In genomic region chr2:162009543-162009942, GRCh38 we compare ENCODE assay signal across 13 cellular contexts.
DNase-seq lines count a peak whose midpoint lies in the region; ATAC-seq and TF ChIP-seq lines count a peak whose summit lies in the region.
"Had no signal": no experiment of that assay in that cellular context is flagged by ENCODE, and none has a peak within 500 bp of the region (broad histone marks: within the 10 kb centered on the region; RNA-seq: fewer than 3 reads in every experiment).

No MANE protein-coding gene starts in this region.

- H3K27ac ChIP-seq in CD4-positive, alpha-beta memory T cell (ENCODE audit: low read depth, low read length), result no peak overlapping the region
- H3K27ac ChIP-seq in endodermal cell (ENCODE audit: low read depth, low read length), result no peak overlapping the region
- no peak overlapping the region for H3K27ac ChIP-seq in PC-3 (ENCODE audit: low read length)
- no peak overlapping the region for H3K27ac ChIP-seq in spleen
- H3K27ac ChIP-seq: A549 had no signal

- no peaks in the 10 kb centered on the region for H3K9me2 ChIP-seq in PC-3 (replicated peaks; ENCODE audit: low read length)

- no peaks in the 10 kb centered on the region for H3K9me3 Mint-ChIP-seq in CD4-positive, alpha-beta memory T cell
- H3K9me3 Mint-ChIP-seq in T-cell (no peaks in the 10 kb centered on the region), endodermal cell (no peaks in the 10 kb centered on the region)
- H3K9me3 Mint-ChIP-seq: CD14-positive monocyte, HFFc6 had no signal

- no peaks in the 10 kb centered on the region for H3K79me2 ChIP-seq in PC-3 (ENCODE audit: low read length)

- no peaks in the 10 kb centered on the region for H3F3A ChIP-seq in PC-3 (ENCODE audit: low read length, unreplicated experiment)

- no peak overlapping the region for H3K4me3 Mint-ChIP-seq in CD4-positive, alpha-beta memory T cell
- H3K4me3 Mint-ChIP-seq in T-cell (no peak overlapping the region), endodermal cell (no peak overlapping the region)
- H3K4me3 Mint-ChIP-seq: CD14-positive monocyte, HFFc6 had no signal

- intact Hi-C loops in CD4-positive, alpha-beta memory T cell (cut with micrococcal nuclease), result no loop called here
- intact Hi-C loops in PC-3 (cut with micrococcal nuclease) (no loop called here), spleen (cut with DNase I; ENCODE audit: low total_unique reads) (no loop called here)

- no peak overlapping the region for H3K4me2 ChIP-seq in PC-3 (ENCODE audit: low read length)
- H3K4me2 ChIP-seq: A549 had no signal

- H3K36me3 ChIP-seq in CD4-positive, alpha-beta memory T cell (ENCODE audit: insufficient read depth, low read length), result no peaks in the 10 kb centered on the region
- H3K36me3 ChIP-seq in endodermal cell (ENCODE audit: control insufficient read depth, insufficient read depth, low read length) (no peaks in the 10 kb centered on the region), PC-3 (ENCODE audit: low read depth, low read length) (no peaks in the 10 kb centered on the region), spleen (peaks cover 0 to 7% (median 0%) of the 10 kb centered on the region in 6 donors)

- no TSS peak for BruUV-seq in PC-3 (replicated peaks; lab: Mats Ljungman, UMichigan)

- H3K4me1 ChIP-seq in CD4-positive, alpha-beta memory T cell (ENCODE audit: insufficient read depth, low read length), result peaks cover 60% of the 10 kb centered on the region
- peaks cover 7% of the 10 kb centered on the region for H3K4me1 ChIP-seq in endodermal cell (ENCODE audit: control insufficient read depth, insufficient read depth, low read length)
- peaks cover 21% of the 10 kb centered on the region for H3K4me1 ChIP-seq in PC-3 (ENCODE audit: insufficient read depth, low read length)
- peaks cover 0 to 40% (median 15%) of the 10 kb centered on the region in 6 donors for H3K4me1 ChIP-seq in spleen
- H3K4me1 ChIP-seq: A549 had no signal

- no peak for DNase-seq in CD4-positive, alpha-beta memory T cell
- no peak for DNase-seq in T-cell
- DNase-seq in endodermal cell, result no peak
- no peak for DNase-seq in PC-3
- no peak for DNase-seq in spleen
- DNase-seq: DMS79, HCEC 1CT, HFFc6 had no signal

- H2AFZ ChIP-seq in PC-3 (ENCODE audit: low read length), result no peak overlapping the region

- TF ChIP-seq CTCF in endodermal cell (conservative IDR thresholded peaks at IDR 0.05) (no peak), PC-3 (conservative IDR thresholded peaks at IDR 0.05; ENCODE audit: low read depth, low read length) (no peak), spleen (IDR thresholded peaks at IDR 0.05 in 8 of 11, conservative IDR thresholded peaks at IDR 0.05 in 3 of 11) (no peak)

- H3K4me1 Mint-ChIP-seq in CD4-positive, alpha-beta memory T cell, result peaks cover 46 to 63% (median 55%) of the 10 kb centered on the region in 4 donors
- H3K4me1 Mint-ChIP-seq in T-cell, result peaks cover 55 to 57% (median 57%) of the 10 kb centered on the region in 3 donors
- peaks cover 23% of the 10 kb centered on the region for H3K4me1 Mint-ChIP-seq in endodermal cell

- H3K27ac Mint-ChIP-seq in CD4-positive, alpha-beta memory T cell, result peak overlapping the region in 5 of 7 donors; percentile 5 to 92 (median 55)
- peak overlapping the region; percentile 25 to 94 for H3K27ac Mint-ChIP-seq in T-cell
- peak overlapping the region; percentile 4 for H3K27ac Mint-ChIP-seq in endodermal cell
- H3K27ac Mint-ChIP-seq: CD14-positive monocyte, HFFc6 had no signal

- POLR2A ChIA-PET in CD4-positive, alpha-beta memory T cell (lab: Charles Lee; ENCODE audit: partially characterized antibody), result interaction anchor here (2.9 to 4.2 kb wide), 3 partner anchors 15 to 64 kb away, joined by 14 to 75 read pairs (median 33); partner anchors contain the start of gene DPP4
- POLR2A ChIA-PET in T-cell (lab: Charles Lee), result no interaction called here
- POLR2A ChIA-PET in PC-3 (lab: Charles Lee; ENCODE audit: unreplicated experiment), result no interaction called here

- ATAC-seq in T-cell (replicated peaks in 1 of 4), result no peak
- no peak for ATAC-seq in PC-3
- ATAC-seq in GM19324 (IDR thresholded peaks at IDR 0.05; ENCODE audit: low FRiP score, unreplicated experiment), result no peak
- ATAC-seq: A549, GM12878, K562 had no signal

- H3K4me3 ChIP-seq in CD4-positive, alpha-beta memory T cell (ENCODE audit: low read length in 2 of 2), result no peak overlapping the region
- H3K4me3 ChIP-seq in endodermal cell (ENCODE audit: low read length) (no peak overlapping the region), PC-3 (ENCODE audit: low read length) (no peak overlapping the region), spleen (no peak overlapping the region)
- H3K4me3 ChIP-seq: A549, GM12878, K562 had no signal

- CTCF ChIA-PET in CD4-positive, alpha-beta memory T cell (lab: Charles Lee; ENCODE audit: partially characterized antibody), result interaction anchor here (1.0 to 1.2 kb wide), 2 partner anchors 44 to 289 kb away, joined by 3 to 4 read pairs; no protein-coding TSS in a partner anchor
- CTCF ChIA-PET in T-cell (lab: Charles Lee) (interaction anchor here (0.6 to 2.6 kb wide), 4 partner anchors 13 to 149 kb away, joined by 3 to 11 read pairs (median 4); no protein-coding TSS in a partner anchor), PC-3 (lab: Charles Lee) (no interaction called here)

- no peak for TF ChIP-seq POLR2A in spleen (IDR thresholded peaks at IDR 0.05)

- no peak overlapping the region for H3K9ac ChIP-seq in endodermal cell (ENCODE audit: extremely low read depth, low read length, poor library complexity, severe bottlenecking)
- no peak overlapping the region for H3K9ac ChIP-seq in PC-3 (ENCODE audit: low read length)

- H3K9me3 ChIP-seq in CD4-positive, alpha-beta memory T cell (ENCODE audit: control insufficient read depth in 1 of 2, low read length in 2 of 2), result no peaks in the 10 kb centered on the region
- H3K9me3 ChIP-seq in endodermal cell (ENCODE audit: control insufficient read depth, low read length), result no peaks in the 10 kb centered on the region
- H3K9me3 ChIP-seq in PC-3 (ENCODE audit: low read length), result no peaks in the 10 kb centered on the region
- no peaks in the 10 kb centered on the region for H3K9me3 ChIP-seq in spleen
- H3K9me3 ChIP-seq: A549 had no signal

- peaks cover 8 to 32% of the 10 kb centered on the region in 2 donors for H3K36me3 Mint-ChIP-seq in CD4-positive, alpha-beta memory T cell
- H3K36me3 Mint-ChIP-seq in T-cell, result peaks cover 19% of the 10 kb centered on the region
- H3K36me3 Mint-ChIP-seq in endodermal cell (ENCODE audit: low read depth), result no peaks in the 10 kb centered on the region
- H3K36me3 Mint-ChIP-seq: CD14-positive monocyte had no signal

- WGBS in endodermal cell (ENCODE audit: insufficient coverage in 1 of 2, insufficient read length in 1 of 2), 2 experiments, result 15% methylated on average over 2 of the region's 2 CpGs; no CpG with 5 or more reads in 1 of the 2 experiments
- 1 to 93% (median 47%) methylated on average over 2 of the region's 2 CpGs for WGBS in spleen, 5 donors

- H4K20me1 ChIP-seq in PC-3 (ENCODE audit: low read length), result no peaks in the 10 kb centered on the region

- H3K27me3 Mint-ChIP-seq in CD4-positive, alpha-beta memory T cell, result no peaks in the 10 kb centered on the region
- no peaks in the 10 kb centered on the region for H3K27me3 Mint-ChIP-seq in T-cell
- no peaks in the 10 kb centered on the region for H3K27me3 Mint-ChIP-seq in endodermal cell (ENCODE audit: insufficient read depth)

- no peaks in the 10 kb centered on the region for H3K27me3 ChIP-seq in CD4-positive, alpha-beta memory T cell (ENCODE audit: insufficient read depth, low read length)
- H3K27me3 ChIP-seq in endodermal cell (ENCODE audit: control insufficient read depth, insufficient read depth, low read length, poor library complexity, severe bottlenecking), result no peaks in the 10 kb centered on the region
- H3K27me3 ChIP-seq in PC-3 (ENCODE audit: low read length), result no peaks in the 10 kb centered on the region
- H3K27me3 ChIP-seq in spleen (replicated peaks in 1 of 7), result no peaks in the 10 kb centered on the region

Comparison
In these comparisons a context has a peak if more than half of its experiments do, and no peak if none do; other contexts are left out.
1. H3K27ac Mint-ChIP-seq: peak in every context shown above with its lines; median percentile 60 in T-cell; 55 in CD4-positive, alpha-beta memory T cell; 4 in endodermal cell.